8 cellular contexts compared by ENCODE assay signal in the genomic region with DNA sequence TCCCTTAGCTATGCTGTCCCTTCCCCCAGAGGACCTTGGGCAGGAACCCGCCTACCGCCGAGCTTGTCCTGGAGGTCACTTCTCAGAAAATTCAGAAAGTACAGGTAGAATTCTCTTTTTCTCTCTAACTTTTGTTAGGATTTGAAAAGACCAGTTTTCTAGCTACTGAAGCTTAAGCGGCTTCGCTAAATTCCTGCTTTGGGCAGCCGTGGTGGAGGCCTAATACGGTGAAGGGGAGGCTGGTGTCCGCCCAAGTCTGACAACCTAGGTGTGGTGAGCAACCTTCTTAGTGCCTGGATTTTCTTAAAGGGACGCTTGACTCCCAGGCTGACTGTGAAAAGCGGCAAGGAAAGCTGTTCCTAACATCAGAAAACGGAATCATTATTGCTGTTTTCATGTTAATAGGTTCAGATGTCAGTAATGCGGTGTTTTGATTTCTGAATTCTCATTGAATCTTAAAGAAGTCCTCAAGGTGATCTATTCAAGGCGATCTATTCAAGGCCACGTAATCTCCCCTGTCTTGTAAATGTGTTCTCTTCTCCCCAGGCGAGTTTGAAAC. TPM values are rescaled to one million over a fixed set of nuclear protein-coding genes. Genes with fewer than 3 reads are reported as not detected.
DNase-seq lines count a peak whose midpoint lies in the region; ATAC-seq and TF ChIP-seq lines count a peak whose summit lies in the region.

No MANE protein-coding gene starts in this region.

- no peaks in the 10 kb centered on the region for H3K36me3 ChIP-seq in stomach smooth muscle (ENCODE audit: control insufficient read depth in 2 of 2, insufficient read depth in 2 of 2, low read length in 2 of 2)

- no peak for TF ChIP-seq CTCF in AG04450 (IDR thresholded peaks at IDR 0.05; ENCODE audit: low read depth, low read length)

- H3K4me1 ChIP-seq in stomach smooth muscle (ENCODE audit: control insufficient read depth, insufficient read depth, low read length) = peaks cover 15% of the 10 kb centered on the region

- ATAC-seq in GM18868 (IDR thresholded peaks at IDR 0.05; ENCODE audit: unreplicated experiment) = no peak

- peak overlapping the region; percentile 44 to 68 for H3K9ac ChIP-seq in stomach smooth muscle (ENCODE audit: low read length in 2 of 2)

- H3K27ac ChIP-seq in AG04450 (ENCODE audit: low read depth, low read length) (no peak overlapping the region), stomach smooth muscle (ENCODE audit: low read length) (peak overlapping the region; percentile 41)

- POLR2A ChIA-PET in AG04450 (lab: Yijun Ruan, JAX) (no interaction called here), HEK293T (lab: Yijun Ruan, JAX) (interaction anchor here (1.0 to 1.3 kb wide), 4 partner anchors 21 to 355 kb away, joined by 3 to 4 read pairs (median 4); partner anchors contain the start of genes DNM1L and YARS2)

- H3K4me3 ChIP-seq in AG04450 (ENCODE audit: low read depth, low read length) = peak overlapping the region; percentile 67
- peak overlapping the region; percentile 65 to 86 for H3K4me3 ChIP-seq in stomach smooth muscle (ENCODE audit: low read length in 2 of 2)

- CTCF ChIA-PET in AG04450 (lab: Charles Lee) (interaction anchor here (0.6 to 1.2 kb wide), 3 partner anchors 34 to 257 kb away, joined by 3 read pairs; no protein-coding TSS in a partner anchor), HEK293T (lab: Yijun Ruan, JAX) (no interaction called here)

- H3K9me3 ChIP-seq in AG04450 (ENCODE audit: control insufficient read depth, insufficient read depth, low read length) = no peaks in the 10 kb centered on the region
- H3K9me3 ChIP-seq in stomach smooth muscle (ENCODE audit: control insufficient read depth in 2 of 2, low read length in 2 of 2) = no peaks in the 10 kb centered on the region

- DNase-seq in AG04450 (ENCODE audit: low read depth, low spot score) (no peak), HEK293T (ENCODE audit: extremely low spot score) (peak; percentile 25), amniotic epithelial cell (ENCODE audit: low read depth) (peak; percentile 14), iPS-NIHi7 (ENCODE audit: extremely low spot score) (peak; percentile 57), UCSD-AML1 (lab: John Stamatoyannopoulos, UW; ENCODE audit: unreplicated experiment) (no peak), hippocampal formation (lab: John Stamatoyannopoulos, UW) (no peak)

- H3K27me3 ChIP-seq in AG04450 (ENCODE audit: control insufficient read depth, insufficient read depth, low read length) (peaks cover 35% of the 10 kb centered on the region), stomach smooth muscle (ENCODE audit: control insufficient read depth in 1 of 2, insufficient read depth in 2 of 2, low read length in 2 of 2) (no peaks in the 10 kb centered on the region)

TF ChIP-seq in HEK293T, 16 proteins besides CTCF, POLR2A, EP300 and RAD21:
- no peak for TF ChIP-seq FOXK2 (IDR thresholded peaks at IDR 0.05)
- no peak for TF ChIP-seq ZNF384 (IDR thresholded peaks at IDR 0.05)
- TF ChIP-seq FOXA1 (IDR thresholded peaks at IDR 0.05) = no peak
- no peak for TF ChIP-seq TARDBP (IDR thresholded peaks at IDR 0.05)
- TF ChIP-seq NFRKB (IDR thresholded peaks at IDR 0.05) = no peak
- TF ChIP-seq SUZ12 (IDR thresholded peaks at IDR 0.05) = no peak
- no peak for TF ChIP-seq HDGF (IDR thresholded peaks at IDR 0.05; ENCODE audit: borderline replicate concordance)
- no peak for TF ChIP-seq SP1 (IDR thresholded peaks at IDR 0.05)
- TF ChIP-seq, protein P1, sequence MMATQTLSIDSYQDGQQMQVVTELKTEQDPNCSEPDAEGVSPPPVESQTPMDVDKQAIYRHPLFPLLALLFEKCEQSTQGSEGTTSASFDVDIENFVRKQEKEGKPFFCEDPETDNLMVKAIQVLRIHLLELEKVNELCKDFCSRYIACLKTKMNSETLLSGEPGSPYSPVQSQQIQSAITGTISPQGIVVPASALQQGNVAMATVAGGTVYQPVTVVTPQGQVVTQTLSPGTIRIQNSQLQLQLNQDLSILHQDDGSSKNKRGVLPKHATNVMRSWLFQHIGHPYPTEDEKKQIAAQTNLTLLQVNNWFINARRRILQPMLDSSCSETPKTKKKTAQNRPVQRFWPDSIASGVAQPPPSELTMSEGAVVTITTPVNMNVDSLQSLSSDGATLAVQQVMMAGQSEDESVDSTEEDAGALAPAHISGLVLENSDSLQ (IDR thresholded peaks at IDR 0.05) = no peak
- no peak for TF ChIP-seq L3MBTL2 (conservative IDR thresholded peaks at IDR 0.05)
- TF ChIP-seq ARNT (IDR thresholded peaks at IDR 0.05) = no peak
- TF ChIP-seq LEF1 (IDR thresholded peaks at IDR 0.05; ENCODE audit: borderline replicate concordance) = no peak
- TF ChIP-seq BHLHE40 (IDR thresholded peaks at IDR 0.05; ENCODE audit: borderline replicate concordance) = no peak
- no peak for TF ChIP-seq ELF4 (IDR thresholded peaks at IDR 0.05)
- TF ChIP-seq FOXM1 (IDR thresholded peaks at IDR 0.05; ENCODE audit: borderline replicate concordance) = no peak
- no peak for TF ChIP-seq CTBP1 (IDR thresholded peaks at IDR 0.05; ENCODE audit: borderline replicate concordance)

RNA-seq across cellular contexts. Expression of gene FGD4, which starts 0.8 kb away (rescaled TPM):
- polyA plus RNA-seq in AG04450 (2011; rRNA removed) = 4.7 and 5.1 TPM in 2 replicates
- 11.4 and 14.3 TPM in 2 replicates for polyA minus RNA-seq in AG04450 (2011; rRNA and poly(A)+ RNA removed)

Comparison
In these comparisons a context has a peak if more than half of its experiments do, and no peak if none do; other contexts are left out.
1. DNase-seq: peak in HEK293T (single experiment), amniotic epithelial cell (single experiment) and iPS-NIHi7 (single experiment); none in AG04450 (single experiment), UCSD-AML1 (single experiment) and hippocampal formation (0 of 2).